In the genomic region with DNA sequence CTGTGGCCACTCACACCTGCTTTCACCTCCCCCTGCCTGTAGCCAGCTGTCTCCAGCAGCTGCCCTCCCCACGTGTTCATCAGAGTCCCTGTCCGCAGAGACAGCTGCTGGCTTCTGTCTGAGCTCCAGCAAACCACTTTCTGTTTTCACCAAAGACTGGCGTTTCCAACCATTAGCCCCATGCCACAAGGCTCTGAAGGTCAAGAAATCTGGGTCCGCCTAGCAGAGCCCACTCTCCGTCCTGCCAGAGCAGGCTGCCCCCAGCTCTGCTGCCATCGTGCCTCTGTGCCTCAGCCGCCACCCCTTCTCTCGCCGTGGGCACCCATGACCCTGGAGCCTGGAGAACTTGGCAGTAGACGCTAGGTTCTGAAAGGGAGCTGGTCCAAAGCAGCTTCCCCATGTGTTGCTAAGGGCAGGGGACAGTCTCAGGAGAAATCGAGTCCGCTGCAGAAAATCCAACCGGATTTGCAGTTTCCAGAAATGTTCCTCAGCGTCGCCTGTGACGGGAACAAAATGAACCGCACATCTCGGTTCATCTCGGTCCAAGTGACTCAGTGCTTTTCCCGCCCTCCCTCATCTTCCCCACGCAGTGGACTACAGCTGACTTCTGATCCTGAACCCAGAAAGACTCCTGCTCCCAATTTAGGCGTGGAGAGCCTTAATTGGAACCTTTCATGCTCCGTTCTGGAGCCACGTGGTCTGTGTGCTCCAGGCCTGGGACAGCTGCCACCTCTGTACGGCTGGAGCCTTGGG, we compare ENCODE assay signal across 10 cellular contexts. TPM values are rescaled to one million over a fixed set of nuclear protein-coding genes. Genes with fewer than 3 reads are reported as not detected.
DNase-seq lines count a peak whose midpoint lies in the region; ATAC-seq, FAIRE-seq and TF ChIP-seq lines count a peak whose summit lies in the region.
"Had no signal": no experiment of that assay in that cellular context is flagged by ENCODE, and none has a peak within 500 bp of the region (broad histone marks: within the 10 kb centered on the region; RNA-seq: fewer than 3 reads in every experiment).

No MANE protein-coding gene starts in this region.

- 85% methylated on average over 25 of the region's 25 CpGs; no CpG with 5 or more reads in 1 of the 2 experiments for WGBS in H1 (ENCODE audit: extremely low coverage in 1 of 2, insufficient coverage in 1 of 2, insufficient read length in 1 of 2, insufficient replicate concordance in 2 of 2, low coverage in 1 of 2, low lambda C conversion rate in 2 of 2, missing lambda C conversion rate in 1 of 2), 2 experiments
- 3 to 6% methylated on average over 25 of the region's 25 CpGs for WGBS in aorta, 2 donors

- H4K8ac ChIP-seq in H1 (ENCODE audit: extremely low read depth, insufficient read depth, low read length): peak overlapping the region; percentile 91

- H3K36me3 ChIP-seq in H1 (ENCODE audit: control insufficient read depth in 2 of 4, insufficient read depth in 4 of 4, low read length in 3 of 4) (peaks cover 0 to 17% (median 0%) of the 10 kb centered on the region in 4 experiments; a peak in 2 of 8 replicates), aorta (ENCODE audit: control insufficient read depth in 1 of 2, insufficient read depth in 2 of 2, low read length in 1 of 2) (no peaks in the 10 kb centered on the region), A673 (ENCODE audit: insufficient read depth, low read length, poor library complexity, severe bottlenecking) (peaks cover 3% of the 10 kb centered on the region)

- no peak overlapping the region for H3K27ac ChIP-seq in H1 (ENCODE audit: low read depth, low read length)
- peak overlapping the region; percentile 94 to 97 for H3K27ac ChIP-seq in aorta (ENCODE audit: low read depth in 1 of 2, low read length in 2 of 2)
- H3K27ac ChIP-seq in A673 (ENCODE audit: low read depth, low read length, poor library complexity, severe bottlenecking): no peak overlapping the region

- TF ChIP-seq CTCF in H1 (IDR thresholded peaks at IDR 0.05; ENCODE audit: control extremely low read depth in 1 of 3, insufficient read depth in 1 of 3, low read depth in 1 of 3, low read length in 3 of 3) (no peak), A673 (conservative IDR thresholded peaks at IDR 0.05; ENCODE audit: low read depth, low read length) (no peak)

- H4K91ac ChIP-seq in H1 (replicated peaks; ENCODE audit: insufficient read length, low read length): no peak overlapping the region

- no peak overlapping the region for H3K56ac ChIP-seq in H1 (replicated peaks; ENCODE audit: insufficient read length, low read depth, low read length)

- no peak overlapping the region for H2AK5ac ChIP-seq in H1 (ENCODE audit: low read depth, low read length)

- TF ChIP-seq EP300 in H1 (IDR thresholded peaks at IDR 0.05; ENCODE audit: borderline replicate concordance in 1 of 2, low read depth in 2 of 2, low read length in 2 of 2): no peak

- BruUV-seq in A673 (replicated peaks; lab: Mats Ljungman, UMichigan): no TSS peak

- no peak overlapping the region for H2BK20ac ChIP-seq in H1 (ENCODE audit: low read length)

- H3K4me1 ChIP-seq in H1 (replicated peaks in 1 of 4; ENCODE audit: control insufficient read depth in 3 of 4, insufficient read depth in 4 of 4, low read length in 3 of 4) (0 out of 7 replicates have a peak, but pooled peaks cover 0 to 2% (median 0%) of the 10 kb centered on the region in 4 experiments), aorta (ENCODE audit: control insufficient read depth in 1 of 2, insufficient read depth in 2 of 2, low read length in 2 of 2) (peaks cover 0 to 2% of the 10 kb centered on the region in 2 donors), A673 (ENCODE audit: insufficient read depth, low read length, poor library complexity, severe bottlenecking) (no peaks in the 10 kb centered on the region)

- no peaks in the 10 kb centered on the region for H3K79me2 ChIP-seq in H1 (ENCODE audit: control insufficient read depth in 1 of 2, insufficient read depth in 2 of 2, low read length in 2 of 2)

- in situ Hi-C loops in G401 (cut with HindIII; ENCODE audit: low sequenced_read_pairs): no loop called here

- H3K23me2 ChIP-seq in H1 (ENCODE audit: low read depth, low read length): no peaks in the 10 kb centered on the region

- H2BK120ac ChIP-seq in H1 (replicated peaks; ENCODE audit: low read depth, low read length): no peak overlapping the region

- H3K18ac ChIP-seq in H1 (ENCODE audit: extremely low read depth, low read length): no peak overlapping the region

- no peak overlapping the region for H2BK15ac ChIP-seq in H1 (ENCODE audit: low read length)

- TF ChIP-seq RAD21 in H1 (IDR thresholded peaks at IDR 0.05 in 1 of 2, conservative IDR thresholded peaks at IDR 0.05 in 1 of 2; ENCODE audit: low read depth in 2 of 2, low read length in 2 of 2): no peak

- intact Hi-C loops in Right ventricle myocardium inferior (cut with DNase I) (loop anchor here (2.0 to 5.0 kb wide), 2 partner anchors 49 to 88 kb away; partner anchors contain the start of genes POR and RHBDD2), cardiac septum (cut with DNase I) (loop anchor here (5.0 kb wide), 2 partner anchors 49 to 89 kb away; partner anchors contain the start of genes POR and RHBDD2), aorta (cut with DNase I) (loop anchor here (1.0 to 5.0 kb wide), 2 partner anchors 49 to 51 kb away; partner anchors contain the start of gene POR (in 2 of the 2)), A673 (cut with micrococcal nuclease; ENCODE audit: unreplicated experiment) (no loop called here)

- no peak overlapping the region for H2AFZ ChIP-seq in H1 (ENCODE audit: low read length)

- H3K9me3 ChIP-seq in H1 (ENCODE audit: insufficient read depth in 2 of 2, low read depth in 1 of 2, low read length in 1 of 2): no peaks in the 10 kb centered on the region
- H3K9me3 ChIP-seq in aorta (ENCODE audit: control insufficient read depth, low read length): no peaks in the 10 kb centered on the region
- no peaks in the 10 kb centered on the region for H3K9me3 ChIP-seq in A673 (ENCODE audit: low read depth, low read length, poor library complexity, severe bottlenecking)

- H4K20me1 ChIP-seq in H1 (replicated peaks in 1 of 2; ENCODE audit: control insufficient read depth in 1 of 2, insufficient read depth in 2 of 2, low read length in 2 of 2): peaks cover 3 to 13% of the 10 kb centered on the region in 2 experiments

- H3K9ac ChIP-seq in H1 (replicated peaks in 1 of 4; ENCODE audit: extremely low read depth in 1 of 4, low read depth in 3 of 4, low read length in 3 of 4): no peak overlapping the region

- no peak for FAIRE-seq in H1 (lab: Jason Lieb, UNC)

- H4K5ac ChIP-seq in H1 (ENCODE audit: insufficient read length, low read depth, low read length): no peak overlapping the region

- H3K27me3 ChIP-seq in H1 (replicated peaks in 1 of 4; ENCODE audit: control insufficient read depth in 3 of 4, extremely low read depth in 1 of 4, insufficient read depth in 3 of 4, low read length in 3 of 4) (no peaks in the 10 kb centered on the region), aorta (ENCODE audit: control insufficient read depth in 1 of 2, insufficient read depth in 2 of 2, low read length in 1 of 2) (no peaks in the 10 kb centered on the region), A673 (replicated peaks; ENCODE audit: insufficient read depth, low read depth, low read length, poor library complexity) (no peaks in the 10 kb centered on the region)

- CTCF ChIA-PET in H1 (lab: Charles Lee; ENCODE audit: partially characterized antibody) (interaction anchor here (0.6 to 2.9 kb wide), 8 partner anchors 9 to 99 kb away, joined by 3 to 10 read pairs (median 4); no protein-coding TSS in a partner anchor), A673 (lab: Charles Lee) (no interaction called here)

- DNase-seq in Right ventricle myocardium inferior (ENCODE audit: missing footprints) (peak; percentile 78), cardiac septum (ENCODE audit: low spot score) (no peak), H1 (ENCODE audit: low read depth in 1 of 2, low spot score in 2 of 2) (no peak), mucosa of gallbladder (ENCODE audit: low spot score) (peak; percentile 50), aorta (peak; percentile 78 to 87), A673 (ENCODE audit: low spot score) (no peak), superior temporal gyrus (ENCODE audit: extremely low spot score) (no peak), G401 (ENCODE audit: low spot score) (no peak)
- DNase-seq: CD4-positive, CD25-positive, alpha-beta regulatory T cell had no signal

- H3K4me3 ChIP-seq in H1 (ENCODE audit: extremely low read depth in 1 of 4, insufficient read depth in 2 of 4, low read depth in 3 of 4, low read length in 4 of 4) (no peak overlapping the region), aorta (ENCODE audit: low read length in 2 of 2) (no peak overlapping the region), A673 (ENCODE audit: low read depth, low read length, poor library complexity, severe bottlenecking) (no peak overlapping the region)

- POLR2A ChIA-PET in H1 (lab: Charles Lee; ENCODE audit: partially characterized antibody): interaction anchor here (1.1 to 2.8 kb wide), 3 partner anchors 51 to 82 kb away, joined by 4 to 8 read pairs (median 5); partner anchors contain the start of genes MDH2, POR and STYXL1
- POLR2A ChIA-PET in A673 (lab: Charles Lee; ENCODE audit: low non-redundant PET): no interaction called here

- TF ChIP-seq POLR2A in H1 (IDR thresholded peaks at IDR 0.05; ENCODE audit: control extremely low read depth in 1 of 2, low read depth in 2 of 2, low read length in 2 of 2): no peak

- peaks cover 7% of the 10 kb centered on the region for H3K79me1 ChIP-seq in H1 (ENCODE audit: low read depth, low read length)

- peak; percentile 88 for ATAC-seq in Right ventricle myocardium inferior
- peak; percentile 79 for ATAC-seq in aorta (ENCODE audit: low FRiP score)
- ATAC-seq: activated CD4-positive, CD25-positive, alpha-beta regulatory T cell treated with anti-CD3 and anti-CD28 coated beads, Interleukin-2, amount 50 U/mL, for 24 hours had no signal

- peak overlapping the region; percentile 5; the same call in 1 of the 2 replicates for H2BK5ac ChIP-seq in H1 (ENCODE audit: low read depth, low read length)

- H3K14ac ChIP-seq in H1 (ENCODE audit: insufficient read length): no peak overlapping the region

- no peak overlapping the region for H3K4me2 ChIP-seq in H1 (ENCODE audit: insufficient read depth in 1 of 2, low read depth in 2 of 2, low read length in 2 of 2)

- H2BK12ac ChIP-seq in H1 (ENCODE audit: low read depth, low read length): no peak overlapping the region

- H3K4ac ChIP-seq in H1 (replicated peaks; ENCODE audit: insufficient read length, low read depth, low read length): no peak overlapping the region

- H3K23ac ChIP-seq in H1 (ENCODE audit: insufficient read length): no peak overlapping the region

RNA-seq across cellular contexts. Expression of gene TMEM120A, which starts 28.0 kb away (rescaled TPM):
- total RNA-seq in Right ventricle myocardium inferior (109 TPM), cardiac septum (138 TPM), mucosa of gallbladder (69.1 TPM), aorta (10 to 100 TPM; 53.8 to 75.1 TPM), A673 (2021) (18.7 and 18.9 TPM in 2 replicates)
- total RNA-seq in H1 (2021; fragmentation: NEBNext Ultra II Directional; extraction: Animal tissue kit (Norgen Biotek cat#: 25700)): 15.6 and 21.2 TPM in 2 replicates
- polyA plus RNA-seq in H1 (2011; rRNA removed) (48.8 and 49.9 TPM in 2 replicates), aorta (100 to 1,000 TPM in 1 of 2 donors, 10 to 100 TPM in 1; 84.0 to 144 TPM)
- 39.3 TPM for polyA plus RNA-seq in H1 (2011; cell fraction: cytosol; rRNA removed)
- polyA plus RNA-seq in H1 (2011; cell fraction: nucleus; rRNA removed): 61.7 TPM
- 22.0 to 30.6 TPM (median 26.8 TPM) in 4 replicates for polyA plus RNA-seq in H1 (2012, experiment 1 of 2)
- 35.9 TPM for polyA plus RNA-seq in H1 (2012, experiment 2 of 2)
- polyA plus RNA-seq in H1 (2013, experiment 1 of 2): 22.2 TPM
- polyA plus RNA-seq in H1 (2013, experiment 2 of 2): 24.9 TPM
- 73.1 and 86.8 TPM in 2 replicates for polyA minus RNA-seq in H1 (2011; rRNA and poly(A)+ RNA removed)
- polyA minus RNA-seq in H1 (2011; cell fraction: cytosol; rRNA and poly(A)+ RNA removed): 11.7 TPM
- 20.8 TPM for polyA minus RNA-seq in H1 (2011; cell fraction: nucleus; rRNA and poly(A)+ RNA removed)
- 18.2 and 19.6 TPM in 2 replicates for total RNA-seq in G401 (2014; rRNA removed; shearing (Covaris generic))

RNA-seq across cellular contexts. Expression of gene POR, which starts 51.4 kb away (rescaled TPM):
- total RNA-seq in Right ventricle myocardium inferior (66.3 TPM), cardiac septum (39.7 TPM), mucosa of gallbladder (195 TPM), aorta (100 to 1,000 TPM in 1 of 2 donors, 10 to 100 TPM in 1; 87.4 to 121 TPM), A673 (2021) (99.3 and 104 TPM in 2 replicates)
- 127 and 144 TPM in 2 replicates for total RNA-seq in H1 (2021; fragmentation: NEBNext Ultra II Directional; extraction: Animal tissue kit (Norgen Biotek cat#: 25700))
- polyA plus RNA-seq in H1 (2011; rRNA removed) (98.7 and 213 TPM in 2 replicates), aorta (10 to 100 TPM; 40.4 to 71.8 TPM)
- 143 TPM for polyA plus RNA-seq in H1 (2011; cell fraction: cytosol; rRNA removed)
- 390 TPM for polyA plus RNA-seq in H1 (2011; cell fraction: nucleus; rRNA removed)
- 65.5 to 111 TPM (median 109 TPM) in 4 replicates for polyA plus RNA-seq in H1 (2012, experiment 1 of 2)
- 172 TPM for polyA plus RNA-seq in H1 (2012, experiment 2 of 2)
- 204 TPM for polyA plus RNA-seq in H1 (2013, experiment 1 of 2)
- polyA plus RNA-seq in H1 (2013, experiment 2 of 2): 195 TPM
- 51.2 and 71.3 TPM in 2 replicates for polyA minus RNA-seq in H1 (2011; rRNA and poly(A)+ RNA removed)
- polyA minus RNA-seq in H1 (2011; cell fraction: cytosol; rRNA and poly(A)+ RNA removed): 118 TPM
- 98.3 TPM for polyA minus RNA-seq in H1 (2011; cell fraction: nucleus; rRNA and poly(A)+ RNA removed)
- 44.1 and 73.3 TPM in 2 replicates for total RNA-seq in G401 (2014; rRNA removed; shearing (Covaris generic))

Comparison
In these comparisons a context has a peak if more than half of its experiments do, and no peak if none do; other contexts are left out.
1. DNase-seq: peak in Right ventricle myocardium inferior (single experiment), mucosa of gallbladder (single experiment) and aorta (2 of 2); none in cardiac septum (single experiment), H1 (0 of 2), A673 (single experiment), superior temporal gyrus (single experiment) and G401 (single experiment).
2. H3K27ac ChIP-seq: peak in aorta (2 of 2); none in H1 (single experiment) and A673 (single experiment).